Comparison of ENCODE assay signal across 26 cellular contexts in genomic region chr5:154540600-154540999, GRCh38.
DNase-seq lines count a peak whose midpoint lies in the region; ATAC-seq, FAIRE-seq and TF ChIP-seq lines count a peak whose summit lies in the region.
"Had no signal": no experiment of that assay in that cellular context is flagged by ENCODE, and none has a peak within 500 bp of the region (broad histone marks: within the 10 kb centered on the region; RNA-seq: fewer than 3 reads in every experiment).

No MANE protein-coding gene starts in this region.

- no peak overlapping the region for H2BK120ac ChIP-seq in H1 (replicated peaks; ENCODE audit: low read depth, low read length)

- H3K23me2 ChIP-seq in H1 (ENCODE audit: low read depth, low read length), result peaks cover 3% of the 10 kb centered on the region; the same call in 1 of the 2 replicates

- H4K20me1 ChIP-seq in HepG2 (ENCODE audit: insufficient read depth, low read length), result no peaks in the 10 kb centered on the region
- no peaks in the 10 kb centered on the region for H4K20me1 ChIP-seq in H1 (replicated peaks in 1 of 2; ENCODE audit: control insufficient read depth in 1 of 2, insufficient read depth in 2 of 2, low read length in 2 of 2)
- H4K20me1 ChIP-seq: BLaER1 treated with 17β-estradiol and CSF1 and Interleukin-3, amounts not matched to agents 10 nM and 100 nM had no signal

- no peak overlapping the region for H2AK5ac ChIP-seq in H1 (ENCODE audit: low read depth, low read length)

- intact Hi-C loops in HepG2 (cut with micrococcal nuclease; ENCODE audit: unreplicated experiment), result no loop called here
- intact Hi-C loops in right lobe of liver (cut with DNase I), result no loop called here

- H2AFZ ChIP-seq in HepG2 (ENCODE audit: low read length) (no peak overlapping the region), H1 (ENCODE audit: low read length) (no peak overlapping the region)

- H2BK20ac ChIP-seq in H1 (ENCODE audit: low read length), result no peak overlapping the region

- ATAC-seq in HepG2, result no peak
- ATAC-seq in right lobe of liver, result no peak
- ATAC-seq: A549; CD8-positive, alpha-beta T cell; GM12878 had no signal

- POLR2A ChIA-PET in HepG2 (lab: Yijun Ruan, JAX) (no interaction called here), HEK293 (lab: Yijun Ruan, JAX) (interaction anchor here (0.7 kb wide), 2 partner anchors 337 to 566 kb away, joined by 3 to 4 read pairs; no protein-coding TSS in a partner anchor), H1 (lab: Charles Lee; ENCODE audit: partially characterized antibody) (no interaction called here)

- H4K5ac ChIP-seq in H1 (ENCODE audit: insufficient read length, low read depth, low read length), result no peak overlapping the region

- H3K79me1 ChIP-seq in H1 (ENCODE audit: low read depth, low read length), result no peaks in the 10 kb centered on the region

- no peak overlapping the region for H3K9ac ChIP-seq in HepG2 (ENCODE audit: insufficient read depth, low read depth, low read length)
- no peak overlapping the region for H3K9ac ChIP-seq in H1 (replicated peaks in 1 of 4; ENCODE audit: extremely low read depth in 1 of 4, low read depth in 3 of 4, low read length in 3 of 4)
- H3K9ac ChIP-seq: BLaER1 treated with 17β-estradiol and CSF1 and Interleukin-3, amounts not matched to agents 10 nM and 100 nM had no signal

- peaks cover 2 to 33% of the 10 kb centered on the region in 2 experiments; a peak in 3 of 5 replicates for H3K27me3 ChIP-seq in HepG2 (ENCODE audit: control insufficient read depth in 1 of 2, insufficient read depth in 2 of 2, low read length in 2 of 2)
- no peaks in the 10 kb centered on the region for H3K27me3 ChIP-seq in right lobe of liver
- H3K27me3 ChIP-seq in H1 (replicated peaks in 1 of 4; ENCODE audit: control insufficient read depth in 3 of 4, extremely low read depth in 1 of 4, insufficient read depth in 3 of 4, low read length in 3 of 4), result 0 out of 7 replicates have a peak, but pooled peaks cover 0 to 2% (median 0%) of the 10 kb centered on the region in 4 experiments
- H3K27me3 ChIP-seq: BLaER1 treated with 17β-estradiol and CSF1 and Interleukin-3, amounts not matched to agents 10 nM and 100 nM had no signal

- H3K4ac ChIP-seq in H1 (replicated peaks; ENCODE audit: insufficient read length, low read depth, low read length), result no peak overlapping the region

- no peak overlapping the region for H4K8ac ChIP-seq in H1 (ENCODE audit: extremely low read depth, insufficient read depth, low read length)

- no peak for FAIRE-seq in HepG2 (lab: Jason Lieb, UNC)
- no peak for FAIRE-seq in H1 (lab: Jason Lieb, UNC)
- FAIRE-seq: A549, D721Med, GM12878, GM19239 had no signal

- in situ Hi-C loops in HepG2 (cut with HindIII; ENCODE audit: extremely low pct_ligation_motif_present, low pct_unique_long_range_greater_than_20kb), result no loop called here

- H4K91ac ChIP-seq in H1 (replicated peaks; ENCODE audit: insufficient read length, low read length), result no peak overlapping the region

- no peaks in the 10 kb centered on the region for H3K79me2 ChIP-seq in HepG2 (ENCODE audit: insufficient read depth, low read length)
- no peaks in the 10 kb centered on the region for H3K79me2 ChIP-seq in H1 (ENCODE audit: control insufficient read depth in 1 of 2, insufficient read depth in 2 of 2, low read length in 2 of 2)

- H3K36me3 ChIP-seq in HepG2 (replicated peaks in 1 of 2; ENCODE audit: control insufficient read depth in 1 of 2, insufficient read depth in 2 of 2, low read length in 2 of 2), result no peaks in the 10 kb centered on the region
- no peaks in the 10 kb centered on the region for H3K36me3 ChIP-seq in right lobe of liver
- no peaks in the 10 kb centered on the region for H3K36me3 ChIP-seq in HEK293 (ENCODE audit: control insufficient read depth in 2 of 2, insufficient read depth in 1 of 2, low read length in 2 of 2)
- H3K36me3 ChIP-seq in H1 (ENCODE audit: control insufficient read depth in 2 of 4, insufficient read depth in 4 of 4, low read length in 3 of 4), result no peaks in the 10 kb centered on the region; a peak in 1 of 8 replicates
- H3K36me3 ChIP-seq: BLaER1 treated with 17β-estradiol and CSF1 and Interleukin-3, amounts not matched to agents 10 nM and 100 nM had no signal

- 3% methylated on average over 1 of the region's 1 CpG for WGBS in HepG2 (ENCODE audit: low lambda C conversion rate)
- 53% methylated on average over 1 of the region's 1 CpG for WGBS in right lobe of liver (ENCODE audit: insufficient coverage, low coverage, low lambda C conversion rate, missing lambda C conversion rate)
- 100% methylated on average over 1 of the region's 1 CpG; no CpG with 5 or more reads in 1 of the 2 experiments for WGBS in H1 (ENCODE audit: extremely low coverage in 1 of 2, insufficient coverage in 1 of 2, insufficient read length in 1 of 2, insufficient replicate concordance in 2 of 2, low coverage in 1 of 2, low lambda C conversion rate in 2 of 2, missing lambda C conversion rate in 1 of 2), 2 experiments

- H2BK12ac ChIP-seq in H1 (ENCODE audit: low read depth, low read length), result no peak overlapping the region

- H3K9me3 ChIP-seq in HepG2 (ENCODE audit: low read length) (no peaks in the 10 kb centered on the region), right lobe of liver (no peaks in the 10 kb centered on the region), HEK293 (ENCODE audit: control insufficient read depth, insufficient read depth, low read depth, low read length) (no peaks in the 10 kb centered on the region), H1 (ENCODE audit: insufficient read depth in 2 of 2, low read depth in 1 of 2, low read length in 1 of 2) (no peaks in the 10 kb centered on the region)
- H3K9me3 ChIP-seq: A549; BLaER1 treated with 17β-estradiol and CSF1 and Interleukin-3, amounts not matched to agents 10 nM and 100 nM; Caco-2 had no signal

- DNase-seq in HepG2 (ENCODE audit: low spot score) (no peak), right lobe of liver (no peak), H1 (ENCODE audit: low read depth in 1 of 2, low spot score in 2 of 2) (no peak), NCI-H1694 treated with DMSO at 0.1 percent for 48 hours (lab: John Stamatoyannopoulos, UW) (no peak), NCI-H146 treated with DMSO at 0.1 percent for 48 hours (lab: John Stamatoyannopoulos, UW; ENCODE audit: unreplicated experiment) (no peak), DMS 273 (lab: John Stamatoyannopoulos, UW; ENCODE audit: unreplicated experiment) (no peak)
- DNase-seq: AML-193; Caco-2; Calu3; CD4-positive, alpha-beta T cell; CD8-positive, alpha-beta T cell; DMS 273 treated with DMSO at 0.1 percent for 48 hours; DMS153; DMS53; DMS79; DND-41; EL; GDM1 had no signal

- CTCF ChIA-PET in HepG2 (lab: Yijun Ruan, JAX; ENCODE audit: low intra/inter-chr PET ratio, low total read pairs) (no interaction called here), HEK293 (lab: Yijun Ruan, JAX) (interaction anchor here (0.7 to 1.1 kb wide), 5 partner anchors 16 to 472 kb away, joined by 4 to 5 read pairs (median 4); no protein-coding TSS in a partner anchor), H1 (lab: Charles Lee; ENCODE audit: partially characterized antibody) (interaction anchor here (0.6 to 3.3 kb wide), 9 partner anchors 15 to 388 kb away, joined by 3 to 18 read pairs (median 4); no protein-coding TSS in a partner anchor)

- H2BK15ac ChIP-seq in H1 (ENCODE audit: low read length), result no peak overlapping the region

- no TSS peak for BruUV-seq in HepG2 (replicated peaks; lab: Mats Ljungman, UMichigan)

- no peak for TF ChIP-seq EP300 in HepG2 (IDR thresholded peaks at IDR 0.05; ENCODE audit: low read depth in 2 of 2, low read length in 2 of 2)
- TF ChIP-seq EP300 in HepG2 (CRISPR knock-in tag; IDR thresholded peaks at IDR 0.05; ENCODE audit: borderline replicate concordance), result no peak
- no peak for TF ChIP-seq EP300 in H1 (IDR thresholded peaks at IDR 0.05; ENCODE audit: borderline replicate concordance in 1 of 2, low read depth in 2 of 2, low read length in 2 of 2)

- no peak for TF ChIP-seq CTCF in HepG2 (CRISPR knock-in tag; IDR thresholded peaks at IDR 0.05)
- TF ChIP-seq CTCF in right lobe of liver (IDR thresholded peaks at IDR 0.05), result no peak
- TF ChIP-seq CTCF in HEK293 (tag by site-specific recombination; IDR thresholded peaks at IDR 0.05), result no peak
- no peak for TF ChIP-seq CTCF in H1 (IDR thresholded peaks at IDR 0.05; ENCODE audit: control extremely low read depth in 1 of 3, insufficient read depth in 1 of 3, low read depth in 1 of 3, low read length in 3 of 3)

- no peak overlapping the region for H3K56ac ChIP-seq in H1 (replicated peaks; ENCODE audit: insufficient read length, low read depth, low read length)

- no peak overlapping the region for H3K4me2 ChIP-seq in HepG2 (ENCODE audit: low read depth, low read length)
- no peak overlapping the region for H3K4me2 ChIP-seq in H1 (ENCODE audit: insufficient read depth in 1 of 2, low read depth in 2 of 2, low read length in 2 of 2)
- H3K4me2 ChIP-seq: A549; BLaER1 treated with 17β-estradiol and CSF1 and Interleukin-3, amounts not matched to agents 10 nM and 100 nM had no signal

- TF ChIP-seq RAD21 in HepG2 (CRISPR knock-in tag; IDR thresholded peaks at IDR 0.05) (no peak), H1 (IDR thresholded peaks at IDR 0.05 in 1 of 2, conservative IDR thresholded peaks at IDR 0.05 in 1 of 2; ENCODE audit: low read depth in 2 of 2, low read length in 2 of 2) (no peak)

- H3K23ac ChIP-seq in H1 (ENCODE audit: insufficient read length), result no peak overlapping the region

- no peak overlapping the region for H2BK5ac ChIP-seq in H1 (ENCODE audit: low read depth, low read length)

- TF ChIP-seq POLR2A in HepG2 (IDR thresholded peaks at IDR 0.05; ENCODE audit: insufficient read depth in 1 of 2, low read depth in 2 of 2, low read length in 2 of 2) (no peak), right lobe of liver (IDR thresholded peaks at IDR 0.05) (no peak), H1 (IDR thresholded peaks at IDR 0.05; ENCODE audit: control extremely low read depth in 1 of 2, low read depth in 2 of 2, low read length in 2 of 2) (no peak)

- H3K14ac ChIP-seq in H1 (ENCODE audit: insufficient read length), result no peak overlapping the region

- H3K4me3 ChIP-seq in HepG2 (replicated peaks in 1 of 3; ENCODE audit: insufficient read depth in 1 of 3, low read depth in 2 of 3, low read length in 3 of 3), result no peak overlapping the region
- no peak overlapping the region for H3K4me3 ChIP-seq in right lobe of liver
- H3K4me3 ChIP-seq in HEK293 (ENCODE audit: low read depth, low read length), result no peak overlapping the region
- no peak overlapping the region for H3K4me3 ChIP-seq in H1 (ENCODE audit: extremely low read depth in 1 of 4, insufficient read depth in 2 of 4, low read depth in 3 of 4, low read length in 4 of 4)
- H3K4me3 ChIP-seq: A549; BLaER1 treated with 17β-estradiol and CSF1 and Interleukin-3, amounts not matched to agents 10 nM and 100 nM; GM12878 had no signal

- H3K4me1 ChIP-seq in HepG2 (ENCODE audit: insufficient read depth, low read length), result 0 out of 2 replicates have a peak, but pooled peaks cover 6% of the 10 kb centered on the region
- H3K4me1 ChIP-seq in right lobe of liver, result no peaks in the 10 kb centered on the region
- H3K4me1 ChIP-seq in HEK293 (ENCODE audit: control insufficient read depth, insufficient read depth, low read length), result no peaks in the 10 kb centered on the region; the same call in 1 of the 2 replicates
- H3K4me1 ChIP-seq in H1 (replicated peaks in 1 of 4; ENCODE audit: control insufficient read depth in 3 of 4, insufficient read depth in 4 of 4, low read length in 3 of 4), result peaks cover 0 to 3% (median 1%) of the 10 kb centered on the region in 4 experiments; a peak in 3 of 7 replicates
- H3K4me1 ChIP-seq: A549 had no signal

- H3K18ac ChIP-seq in H1 (ENCODE audit: extremely low read depth, low read length), result no peak overlapping the region

- H3K27ac ChIP-seq in HepG2 (ENCODE audit: extremely low read length, insufficient read depth, low read length) (no peak overlapping the region), right lobe of liver (no peak overlapping the region), HEK293 (ENCODE audit: extremely low read depth, low read depth, low read length) (no peak overlapping the region), H1 (ENCODE audit: low read depth, low read length) (no peak overlapping the region)
- H3K27ac ChIP-seq: 22Rv1; A549; BLaER1 treated with 17β-estradiol and CSF1 and Interleukin-3, amounts not matched to agents 10 nM and 100 nM; C4-2B had no signal

Comparison
In these comparisons a context has a peak if more than half of its experiments do, and no peak if none do; other contexts are left out.
1. Of the 63 proteins assayed by ChIP-seq in both HepG2 and HEK293: peak only in HepG2: none; only in HEK293: none; in both: ZNF768; in neither: 62.